ENCODE assay signal across 13 cellular contexts in genomic region chr4:40998680-40999358, GRCh38.
DNase-seq lines count a peak whose midpoint lies in the region; ATAC-seq, FAIRE-seq and TF ChIP-seq lines count a peak whose summit lies in the region.
"Had no signal": no experiment of that assay in that cellular context is flagged by ENCODE, and none has a peak within 500 bp of the region (broad histone marks: within the 10 kb centered on the region; RNA-seq: fewer than 3 reads in every experiment).

No MANE protein-coding gene starts in this region.

- H4K20me1 ChIP-seq in astrocyte (ENCODE audit: insufficient read depth, low read length): no peaks in the 10 kb centered on the region
- no peaks in the 10 kb centered on the region for H4K20me1 ChIP-seq in keratinocyte (ENCODE audit: control insufficient read depth, extremely low read depth, insufficient read depth, low read length)

- DNase-seq in left ventricle myocardium inferior (no peak), Right ventricle myocardium superior (no peak), astrocyte (ENCODE audit: low read depth) (peak; percentile 83), keratinocyte (ENCODE audit: low read depth, low spot score) (peak; percentile 48), sciatic nerve (ENCODE audit: low spot score) (no peak), NCI-H526 treated with DMSO at 0.1 percent for 48 hours (lab: John Stamatoyannopoulos, UW) (no peak), aorta (no peak)
- DNase-seq: activated CD8-positive, alpha-beta memory T cell treated with anti-CD3 and anti-CD28 coated beads, Interleukin-2, amount 50 U/mL, for 4 hours; NCI-H345; T-helper 2 cell had no signal

- TF ChIP-seq CTCF in left ventricle myocardium inferior (IDR thresholded peaks at IDR 0.05; ENCODE audit: borderline replicate concordance) (no peak), astrocyte (IDR thresholded peaks at IDR 0.05; ENCODE audit: insufficient read depth, low read depth, low read length) (no peak), keratinocyte (optimal IDR thresholded peaks at IDR 0.05 in 1 of 3, IDR thresholded peaks at IDR 0.05 in 1 of 3, conservative IDR thresholded peaks at IDR 0.05 in 1 of 3; ENCODE audit: extremely low read depth in 1 of 3, insufficient read depth in 2 of 3, low read length in 3 of 3) (no peak)

- intact Hi-C loops in left ventricle myocardium inferior (cut with micrococcal nuclease): no loop called here
- intact Hi-C loops in Right ventricle myocardium superior (cut with DNase I): no loop called here
- intact Hi-C loops in sciatic nerve (cut with DNase I): no loop called here
- intact Hi-C loops in aorta (cut with DNase I): loop anchor here in 1 of 2 donors (10.0 kb wide), 1 partner anchor 46 kb away; no protein-coding TSS in a partner anchor

- H3K9ac ChIP-seq in astrocyte (ENCODE audit: low read length) (peak overlapping the region; percentile 24), keratinocyte (ENCODE audit: control insufficient read depth, extremely low read depth, insufficient read depth, low read length) (no peak overlapping the region)

- H3K4me3 ChIP-seq in left ventricle myocardium inferior: peak overlapping the region; percentile 53
- peak overlapping the region; percentile 18 for H3K4me3 ChIP-seq in astrocyte (ENCODE audit: insufficient read depth, low read depth, low read length)
- peak overlapping the region in 1 of 3 experiments; percentile 14 for H3K4me3 ChIP-seq in keratinocyte (ENCODE audit: control insufficient read depth in 2 of 3, extremely low read depth in 1 of 3, insufficient read depth in 2 of 3, low read depth in 1 of 3, low read length in 3 of 3)
- H3K4me3 ChIP-seq in aorta (ENCODE audit: low read length in 2 of 2): no peak overlapping the region

- H3K36me3 Mint-ChIP-seq in astrocyte (ENCODE audit: low read depth, unreplicated experiment): peaks cover 29% of the 10 kb centered on the region
- H3K36me3 Mint-ChIP-seq: type B pancreatic cell had no signal

- H3K27ac ChIP-seq in left ventricle myocardium inferior (replicated peaks): peak overlapping the region; percentile 76
- peak overlapping the region; percentile 52 for H3K27ac ChIP-seq in astrocyte (ENCODE audit: low read depth, low read length)
- H3K27ac ChIP-seq in keratinocyte (ENCODE audit: control insufficient read depth, insufficient read depth, low read length): peak overlapping the region; percentile 51
- H3K27ac ChIP-seq in aorta (ENCODE audit: low read depth in 1 of 2, low read length in 2 of 2): no peak overlapping the region

- peak overlapping the region; percentile 65 for H3K4me2 ChIP-seq in astrocyte (ENCODE audit: low read length)
- H3K4me2 ChIP-seq in keratinocyte (ENCODE audit: control insufficient read depth, extremely low read depth, insufficient read depth, low read depth, low read length): peak overlapping the region; percentile 49

- H3K79me2 ChIP-seq in astrocyte (ENCODE audit: insufficient read depth, low read length): peaks cover 45% of the 10 kb centered on the region
- peaks cover 15% of the 10 kb centered on the region for H3K79me2 ChIP-seq in keratinocyte (ENCODE audit: control insufficient read depth, insufficient read depth, low read length)

- H3K36me3 ChIP-seq in left ventricle myocardium inferior: no peaks in the 10 kb centered on the region
- H3K36me3 ChIP-seq in astrocyte (ENCODE audit: insufficient read depth, low read length): no peaks in the 10 kb centered on the region
- H3K36me3 ChIP-seq in keratinocyte (ENCODE audit: control insufficient read depth in 2 of 2, extremely low read depth in 1 of 2, insufficient read depth in 2 of 2, low read length in 2 of 2): no peaks in the 10 kb centered on the region
- peaks cover 0 to 4% of the 10 kb centered on the region in 2 donors for H3K36me3 ChIP-seq in aorta (ENCODE audit: control insufficient read depth in 1 of 2, insufficient read depth in 2 of 2, low read length in 1 of 2)

- dilution Hi-C loops in keratinocyte (cut with MboI; ENCODE audit: extremely low pct_ligation_motif_present, low sequenced_read_pairs): no loop called here

- H3K4me1 ChIP-seq in left ventricle myocardium inferior (peaks cover 19% of the 10 kb centered on the region), astrocyte (ENCODE audit: insufficient read depth, low read length) (peaks cover 17% of the 10 kb centered on the region), keratinocyte (ENCODE audit: control insufficient read depth, extremely low read depth, insufficient read depth, low read length) (peaks cover 26% of the 10 kb centered on the region), aorta (ENCODE audit: control insufficient read depth in 1 of 2, insufficient read depth in 2 of 2, low read length in 2 of 2) (no peaks in the 10 kb centered on the region)

- FAIRE-seq in astrocyte (lab: Jason Lieb, UNC): no peak
- FAIRE-seq in keratinocyte (lab: Jason Lieb, UNC): peak; percentile 85

- H3K9me3 Mint-ChIP-seq in astrocyte (ENCODE audit: unreplicated experiment): no peaks in the 10 kb centered on the region
- H3K9me3 Mint-ChIP-seq: central memory CD8-positive, alpha-beta T cell; type B pancreatic cell had no signal

- H3K9me3 ChIP-seq in left ventricle myocardium inferior (replicated peaks) (no peaks in the 10 kb centered on the region), astrocyte (ENCODE audit: insufficient read depth, low read depth, low read length) (no peaks in the 10 kb centered on the region), keratinocyte (ENCODE audit: control insufficient read depth, low read depth, low read length) (no peaks in the 10 kb centered on the region), aorta (ENCODE audit: control insufficient read depth, low read length) (no peaks in the 10 kb centered on the region)

- H3K4me3 Mint-ChIP-seq in astrocyte (ENCODE audit: unreplicated experiment): no peak overlapping the region
- H3K4me3 Mint-ChIP-seq: central memory CD8-positive, alpha-beta T cell; type B pancreatic cell had no signal

- H2AFZ ChIP-seq in astrocyte (ENCODE audit: low read depth, low read length) (no peak overlapping the region), keratinocyte (ENCODE audit: control insufficient read depth, low read length) (no peak overlapping the region)

- H3K9me1 ChIP-seq in keratinocyte (ENCODE audit: control insufficient read depth, extremely low read depth, insufficient read depth, low read length): no peaks in the 10 kb centered on the region

- 86 to 88% methylated on average over 10 of the region's 10 CpGs for WGBS in aorta, 2 donors

- no peaks in the 10 kb centered on the region for H3K27me3 ChIP-seq in left ventricle myocardium inferior (ENCODE audit: low read depth)
- no peaks in the 10 kb centered on the region for H3K27me3 ChIP-seq in astrocyte (ENCODE audit: insufficient read depth, low read length)
- H3K27me3 ChIP-seq in keratinocyte (ENCODE audit: control insufficient read depth, extremely low read depth, insufficient read depth, low read length): no peaks in the 10 kb centered on the region
- no peaks in the 10 kb centered on the region for H3K27me3 ChIP-seq in aorta (ENCODE audit: control insufficient read depth in 1 of 2, insufficient read depth in 2 of 2, low read length in 1 of 2)

- ATAC-seq in Right ventricle myocardium superior (ENCODE audit: poor library complexity): no peak
- no peak for ATAC-seq in HG02938 (IDR thresholded peaks at IDR 0.05; ENCODE audit: unreplicated experiment)
- no peak for ATAC-seq in sciatic nerve
- no peak for ATAC-seq in aorta (ENCODE audit: low FRiP score)

- peaks cover 44% of the 10 kb centered on the region for H3K4me1 Mint-ChIP-seq in astrocyte (ENCODE audit: low read depth, unreplicated experiment)
- H3K4me1 Mint-ChIP-seq: central memory CD8-positive, alpha-beta T cell had no signal

- no peaks in the 10 kb centered on the region for H3K27me3 Mint-ChIP-seq in astrocyte (ENCODE audit: low read depth, unreplicated experiment)
- H3K27me3 Mint-ChIP-seq: type B pancreatic cell had no signal

- peak overlapping the region; percentile 75 for H3K27ac Mint-ChIP-seq in astrocyte (ENCODE audit: unreplicated experiment)
- H3K27ac Mint-ChIP-seq: type B pancreatic cell had no signal

Comparison
In these comparisons a context has a peak if more than half of its experiments do, and no peak if none do; other contexts are left out.
1. DNase-seq: peak in astrocyte (single experiment) and keratinocyte (single experiment); none in left ventricle myocardium inferior (single experiment), Right ventricle myocardium superior (single experiment), sciatic nerve (single experiment), NCI-H526 treated with DMSO at 0.1 percent for 48 hours (single experiment) and aorta (0 of 2).
2. H3K27ac ChIP-seq: peak in left ventricle myocardium inferior (single experiment), astrocyte (single experiment) and keratinocyte (single experiment); none in aorta (0 of 2).
3. H3K4me3 ChIP-seq: peak in left ventricle myocardium inferior (single experiment) and astrocyte (single experiment); none in aorta (0 of 2).